Comparison of ENCODE assay signal across 23 cellular contexts in genomic region chr18:7516505-7517117, GRCh38. TPM values are rescaled to one million over a fixed set of nuclear protein-coding genes. Genes with fewer than 3 reads are reported as not detected.
DNase-seq lines count a peak whose midpoint lies in the region; ATAC-seq, FAIRE-seq and TF ChIP-seq lines count a peak whose summit lies in the region.
"Had no signal": no experiment of that assay in that cellular context is flagged by ENCODE, and none has a peak within 500 bp of the region (broad histone marks: within the 10 kb centered on the region; RNA-seq: fewer than 3 reads in every experiment).

No MANE protein-coding gene starts in this region.

- FAIRE-seq in HepG2 (lab: Jason Lieb, UNC) (no peak), urothelium cell line (lab: Jason Lieb, UNC) (peak; percentile 13)
- FAIRE-seq: GM12892, GM18507, RCC 7860 had no signal

- no peaks in the 10 kb centered on the region for H3K4me1 Mint-ChIP-seq in activated T-helper 17 cell treated with anti-CD3 and anti-CD28 coated beads, Interleukin-2, amount 50 U/mL, for 72 hours
- H3K4me1 Mint-ChIP-seq: CD4-positive, alpha-beta memory T cell; IgD-negative memory B cell; T-cell had no signal

- no peak overlapping the region for H3K27ac ChIP-seq in HepG2 (ENCODE audit: extremely low read length, insufficient read depth, low read length)
- H3K27ac ChIP-seq in right lobe of liver: no peak overlapping the region
- H3K27ac ChIP-seq: BLaER1 had no signal

- no peak for TF ChIP-seq POLR2A in HepG2 (IDR thresholded peaks at IDR 0.05; ENCODE audit: insufficient read depth in 1 of 2, low read depth in 2 of 2, low read length in 2 of 2)
- no peak for TF ChIP-seq POLR2A in right lobe of liver (IDR thresholded peaks at IDR 0.05)

- no peak overlapping the region for H3K27ac Mint-ChIP-seq in activated T-helper 17 cell treated with anti-CD3 and anti-CD28 coated beads, Interleukin-2, amount 50 U/mL, for 72 hours
- H3K27ac Mint-ChIP-seq: CD4-positive, alpha-beta memory T cell; IgD-negative memory B cell; T-cell had no signal

- H3K36me3 Mint-ChIP-seq in activated T-helper 17 cell treated with anti-CD3 and anti-CD28 coated beads, Interleukin-2, amount 50 U/mL, for 72 hours (ENCODE audit: low read depth): no peaks in the 10 kb centered on the region
- H3K36me3 Mint-ChIP-seq: CD4-positive, alpha-beta memory T cell; IgD-negative memory B cell; T-cell had no signal

- POLR2A ChIA-PET in HepG2 (lab: Yijun Ruan, JAX): no interaction called here

- no peak overlapping the region for H2AFZ ChIP-seq in HepG2 (ENCODE audit: low read length)

- DNase-seq in HepG2 (ENCODE audit: low spot score) (no peak), right lobe of liver (no peak), NCI-H2029 treated with DMSO at 0.1 percent for 48 hours (lab: John Stamatoyannopoulos, UW) (peak; percentile 35), urothelium cell line (ENCODE audit: low spot score) (no peak), foreskin melanocyte (no peak), GM19238 (ENCODE audit: insufficient read length, low spot score) (no peak)
- DNase-seq in activated CD4-positive, alpha-beta T cell treated with anti-CD3 and anti-CD28 coated beads, Interleukin-2, amount 50 U/mL, for 4 hours: no peak
- DNase-seq: Calu3; CD4-positive, alpha-beta memory T cell; NCI-H1105 treated with DMSO at 0.1 percent for 48 hours; NCI-H1694; NCI-H2227 treated with DMSO at 0.1 percent for 48 hours; NCI-H526 treated with DMSO at 0.1 percent for 48 hours; T-cell had no signal

- H4K20me1 ChIP-seq in HepG2 (ENCODE audit: insufficient read depth, low read length): no peaks in the 10 kb centered on the region
- H4K20me1 ChIP-seq: BLaER1 had no signal

- in situ Hi-C loops in HepG2 (cut with HindIII; ENCODE audit: extremely low pct_ligation_motif_present, low pct_unique_long_range_greater_than_20kb): no loop called here

- H3K4me1 ChIP-seq in HepG2 (ENCODE audit: insufficient read depth, low read length) (no peaks in the 10 kb centered on the region), right lobe of liver (peaks cover 0 to 5% (median 0%) of the 10 kb centered on the region in 4 donors)
- H3K4me1 ChIP-seq: BLaER1 had no signal

- H3K27me3 Mint-ChIP-seq in activated T-helper 17 cell treated with anti-CD3 and anti-CD28 coated beads, Interleukin-2, amount 50 U/mL, for 72 hours: no peaks in the 10 kb centered on the region
- H3K27me3 Mint-ChIP-seq: CD4-positive, alpha-beta memory T cell; IgD-negative memory B cell; T-cell had no signal

- no peak overlapping the region for H3K4me2 ChIP-seq in HepG2 (ENCODE audit: low read depth, low read length)
- H3K4me2 ChIP-seq: BLaER1 had no signal

- H3K9me3 Mint-ChIP-seq in activated T-helper 17 cell treated with anti-CD3 and anti-CD28 coated beads, Interleukin-2, amount 50 U/mL, for 72 hours: no peaks in the 10 kb centered on the region
- H3K9me3 Mint-ChIP-seq: T-cell had no signal

- no peaks in the 10 kb centered on the region for H3K9me3 ChIP-seq in HepG2 (ENCODE audit: low read length)
- no peaks in the 10 kb centered on the region for H3K9me3 ChIP-seq in right lobe of liver
- H3K9me3 ChIP-seq: BLaER1 had no signal

- intact Hi-C loops in HepG2 (cut with micrococcal nuclease; ENCODE audit: unreplicated experiment) (no loop called here), right lobe of liver (cut with DNase I) (no loop called here)

- 34% methylated on average over 7 of the region's 7 CpGs for WGBS in HepG2 (ENCODE audit: low lambda C conversion rate)
- 42% methylated on average over 7 of the region's 7 CpGs for WGBS in right lobe of liver (ENCODE audit: insufficient coverage, low coverage, low lambda C conversion rate, missing lambda C conversion rate)

- CTCF ChIA-PET in HepG2 (lab: Yijun Ruan, JAX; ENCODE audit: low intra/inter-chr PET ratio, low total read pairs): no interaction called here

- peaks cover 3 to 13% of the 10 kb centered on the region in 2 experiments; a peak in 2 of 5 replicates for H3K27me3 ChIP-seq in HepG2 (ENCODE audit: control insufficient read depth in 1 of 2, insufficient read depth in 2 of 2, low read length in 2 of 2)
- no peaks in the 10 kb centered on the region for H3K27me3 ChIP-seq in right lobe of liver
- H3K27me3 ChIP-seq: BLaER1 had no signal

- no peaks in the 10 kb centered on the region for H3K36me3 ChIP-seq in HepG2 (replicated peaks in 1 of 2; ENCODE audit: control insufficient read depth in 1 of 2, insufficient read depth in 2 of 2, low read length in 2 of 2)
- no peaks in the 10 kb centered on the region for H3K36me3 ChIP-seq in right lobe of liver
- H3K36me3 ChIP-seq: BLaER1 had no signal

- H3K4me3 ChIP-seq in HepG2 (replicated peaks in 1 of 3; ENCODE audit: insufficient read depth in 1 of 3, low read depth in 2 of 3, low read length in 3 of 3): no peak overlapping the region
- H3K4me3 ChIP-seq in right lobe of liver: no peak overlapping the region
- H3K4me3 ChIP-seq: BLaER1 had no signal

- H3K4me3 Mint-ChIP-seq in activated T-helper 17 cell treated with anti-CD3 and anti-CD28 coated beads, Interleukin-2, amount 50 U/mL, for 72 hours: no peak overlapping the region
- H3K4me3 Mint-ChIP-seq: CD4-positive, alpha-beta memory T cell; IgD-negative memory B cell; T-cell had no signal

- no peaks in the 10 kb centered on the region for H3K79me2 ChIP-seq in HepG2 (ENCODE audit: insufficient read depth, low read length)

- no peak for TF ChIP-seq RAD21 in HepG2 (CRISPR knock-in tag; IDR thresholded peaks at IDR 0.05)

- no TSS peak for BruUV-seq in HepG2 (replicated peaks; lab: Mats Ljungman, UMichigan)

- TF ChIP-seq EP300 in HepG2 (IDR thresholded peaks at IDR 0.05; ENCODE audit: low read depth in 2 of 2, low read length in 2 of 2) (no peak), HepG2 (CRISPR knock-in tag; IDR thresholded peaks at IDR 0.05; ENCODE audit: borderline replicate concordance) (no peak)

- TF ChIP-seq CTCF in HepG2 (CRISPR knock-in tag; IDR thresholded peaks at IDR 0.05) (no peak), right lobe of liver (IDR thresholded peaks at IDR 0.05) (no peak)

- H3K9ac ChIP-seq in HepG2 (ENCODE audit: insufficient read depth, low read depth, low read length): no peak overlapping the region
- H3K9ac ChIP-seq: BLaER1 had no signal

- no peak for ATAC-seq in HepG2
- no peak for ATAC-seq in right lobe of liver
- ATAC-seq in activated T-helper 17 cell treated with anti-CD3 and anti-CD28 coated beads, Interleukin-2, amount 50 U/mL, for 72 hours (replicated peaks): peak; percentile 31
- ATAC-seq: Right ventricle myocardium inferior, T-cell had no signal

TF ChIP-seq in HepG2, 621 proteins besides CTCF, POLR2A, EP300 and RAD21:
- peak; percentile 63 for TF ChIP-seq ATF7 (IDR thresholded peaks at IDR 0.05)
- TF ChIP-seq ATF7 (CRISPR knock-in tag; IDR thresholded peaks at IDR 0.05): no peak
- peak; percentile 25; the same call in 1 of the 2 replicates for TF ChIP-seq CREB1 (IDR thresholded peaks at IDR 0.05)
- TF ChIP-seq CREB1 (CRISPR knock-in tag; IDR thresholded peaks at IDR 0.05): no peak
- TF ChIP-seq HCFC1 (IDR thresholded peaks at IDR 0.05; ENCODE audit: low read depth, low read length): no peak

RNA-seq across cellular contexts. Expression of gene PTPRM, which starts 50.5 kb away (rescaled TPM):
- total RNA-seq in HepG2 (2016; rRNA removed; fragmentation: Illumina TruSeq; extraction: Trizol) (6.5 and 12.6 TPM in 2 replicates), right lobe of liver (10 to 100 TPM; 15.1 to 45.7 (median 26.5) TPM)
- total RNA-seq in HepG2 (2016; cell fraction: cytosol; rRNA removed; fragmentation: Illumina TruSeq; extraction: Trizol; ENCODE audit: low read depth): 9.3 and 11.1 TPM in 2 replicates
- 5.1 and 13.5 TPM in 2 replicates for total RNA-seq in HepG2 (2016; cell fraction: insoluble cytoplasmic fraction; rRNA removed; fragmentation: Illumina TruSeq; extraction: Trizol)
- total RNA-seq in HepG2 (2016; cell fraction: membrane; rRNA removed; fragmentation: Illumina TruSeq; extraction: Trizol): 4.9 and 6.3 TPM in 2 replicates
- total RNA-seq in HepG2 (2016; cell fraction: nucleus; rRNA removed; fragmentation: Illumina TruSeq; extraction: Trizol): 30.4 and 32.6 TPM in 2 replicates
- 97.3 and 108 TPM in 2 replicates for polyA plus RNA-seq in HepG2 (2011; rRNA removed)
- polyA plus RNA-seq in HepG2 (2011; cell fraction: cytosol; rRNA removed): 55.8 and 58.3 TPM in 2 replicates
- 337 and 404 TPM in 2 replicates for polyA plus RNA-seq in HepG2 (2011; cell fraction: nucleus; rRNA removed)
- polyA plus RNA-seq in HepG2 (2012): 24.9 and 30.6 TPM in 2 replicates
- 0.53 and 0.66 TPM in 2 replicates for polyA plus RNA-seq in HepG2 (2016; cell fraction: cytosol; fragmentation: Illumina TruSeq; extraction: Trizol; ENCODE audit: low read depth)
- polyA plus RNA-seq in HepG2 (2016; cell fraction: insoluble cytoplasmic fraction; fragmentation: Illumina TruSeq; extraction: Trizol; ENCODE audit: low read depth): 6.8 and 6.9 TPM in 2 replicates
- polyA plus RNA-seq in HepG2 (2016; cell fraction: membrane; fragmentation: Illumina TruSeq; extraction: Trizol; ENCODE audit: low read depth): 2.4 and 2.8 TPM in 2 replicates
- 39.2 and 53.1 TPM in 2 replicates for polyA plus RNA-seq in HepG2 (2016; cell fraction: nucleus; fragmentation: Illumina TruSeq; extraction: Trizol; ENCODE audit: insufficient read depth, low read depth)
- polyA minus RNA-seq in HepG2 (2011; rRNA and poly(A)+ RNA removed; ENCODE audit: low replicate concordance): 49.0 and 70.1 TPM in 2 replicates
- polyA minus RNA-seq in HepG2 (2011; cell fraction: cytosol; rRNA and poly(A)+ RNA removed): 21.5 and 29.5 TPM in 2 replicates
- 292 and 299 TPM in 2 replicates for polyA minus RNA-seq in HepG2 (2011; cell fraction: nucleus; rRNA and poly(A)+ RNA removed)
- total RNA-seq in activated T-helper 17 cell treated with anti-CD3 and anti-CD28 coated beads, Interleukin-2, amount 50 U/mL, for 72 hours: 10 to 100 TPM in 1 of 2 donors, 1 to 10 TPM in 1; 7.5 to 24.5 TPM
- total RNA-seq: A673, OCI-LY7 had no signal
